In genomic region chr13:19633340-19634128, GRCh38 we compare ENCODE assay signal across 1 cellular context.
TF ChIP-seq lines count a peak whose summit lies in the region.

Gene MPHOSPH8 (plus strand): TSS chr13:19633659. CDS start chr13:19633749, 90 bp downstream.

TF ChIP-seq in HepG2, 621 proteins besides CTCF, POLR2A, EP300 and RAD21 (continued from another document and continues in another):
- no peak for TF ChIP-seq TRAFD1 (CRISPR knock-in tag; IDR thresholded peaks at IDR 0.05; ENCODE audit: borderline replicate concordance)
- no peak for TF ChIP-seq FOSL1 (CRISPR knock-in tag; IDR thresholded peaks at IDR 0.05; ENCODE audit: borderline replicate concordance)
- TF ChIP-seq ZBTB40 (IDR thresholded peaks at IDR 0.05), result no peak
- TF ChIP-seq ZBTB40 (CRISPR knock-in tag; IDR thresholded peaks at IDR 0.05), result peak; percentile 70
- no peak for TF ChIP-seq SIX1 (CRISPR knock-in tag; IDR thresholded peaks at IDR 0.05; ENCODE audit: borderline replicate concordance)
- TF ChIP-seq ZNF691 (CRISPR knock-in tag; IDR thresholded peaks at IDR 0.05; ENCODE audit: borderline replicate concordance, low read depth), result peak; percentile 65; the same call in 1 of the 2 replicates
- no peak for TF ChIP-seq ZNF296 (CRISPR knock-in tag; conservative IDR thresholded peaks at IDR 0.05)
- TF ChIP-seq PAF1 (CRISPR knock-in tag; IDR thresholded peaks at IDR 0.05), result no peak
- TF ChIP-seq GATA4 (IDR thresholded peaks at IDR 0.05; ENCODE audit: borderline replicate concordance, low read depth), result no peak
- TF ChIP-seq ZNF574 (CRISPR knock-in tag; IDR thresholded peaks at IDR 0.05), result peak; percentile 33; the same call in 1 of the 2 replicates
- TF ChIP-seq ZNF775 (CRISPR knock-in tag; IDR thresholded peaks at IDR 0.05; ENCODE audit: borderline replicate concordance), result no peak
- TF ChIP-seq RBAK (CRISPR knock-in tag; IDR thresholded peaks at IDR 0.05), result no peak
- TF ChIP-seq ZEB1 (IDR thresholded peaks at IDR 0.05; ENCODE audit: insufficient replicate concordance, low read depth), result no peak
- peak; percentile 87; the same call in 1 of the 2 replicates for TF ChIP-seq ZNF788 (CRISPR knock-in tag; IDR thresholded peaks at IDR 0.05; ENCODE audit: borderline replicate concordance)
- TF ChIP-seq DNMT3B (CRISPR knock-in tag; conservative IDR thresholded peaks at IDR 0.05), result no peak
- TF ChIP-seq PAX8 (CRISPR knock-in tag; IDR thresholded peaks at IDR 0.05; ENCODE audit: borderline replicate concordance), result no peak; the same call in 1 of the 2 replicates
- TF ChIP-seq FLYWCH1 (CRISPR knock-in tag; IDR thresholded peaks at IDR 0.05), result no peak
- TF ChIP-seq LBX2 (CRISPR knock-in tag; IDR thresholded peaks at IDR 0.05; ENCODE audit: borderline replicate concordance), result no peak
- TF ChIP-seq ATF7 (IDR thresholded peaks at IDR 0.05), result no peak
- TF ChIP-seq ATF7 (CRISPR knock-in tag; IDR thresholded peaks at IDR 0.05), result 0 out of 2 replicates have a peak, but pooled peaks have one; percentile 48
- peak; percentile 30; the same call in 1 of the 2 replicates for TF ChIP-seq RFX3 (CRISPR knock-in tag; IDR thresholded peaks at IDR 0.05)
- peak; percentile 30; the same call in 1 of the 2 replicates for TF ChIP-seq MXD3 (CRISPR knock-in tag; IDR thresholded peaks at IDR 0.05)
- TF ChIP-seq SRF (IDR thresholded peaks at IDR 0.05; ENCODE audit: low read depth, low read length), result no peak
- TF ChIP-seq HNF4A (CRISPR knock-in tag; IDR thresholded peaks at IDR 0.05), result no peak
- TF ChIP-seq NCOA1 (CRISPR knock-in tag; IDR thresholded peaks at IDR 0.05), result no peak
- TF ChIP-seq FOXJ3 (CRISPR knock-in tag; IDR thresholded peaks at IDR 0.05; ENCODE audit: borderline replicate concordance), result no peak; the same call in 1 of the 2 replicates
- 0 out of 2 replicates have a peak, but pooled peaks have one; percentile 9 for TF ChIP-seq ZBTB34 (CRISPR knock-in tag; IDR thresholded peaks at IDR 0.05)
- peak; percentile 90 for TF ChIP-seq ZMYM4 (CRISPR knock-in tag; IDR thresholded peaks at IDR 0.05)
- no peak for TF ChIP-seq BRF2 (CRISPR knock-in tag; IDR thresholded peaks at IDR 0.05)
- TF ChIP-seq IKZF1 (IDR thresholded peaks at IDR 0.05), result no peak
- no peak for TF ChIP-seq RERE (CRISPR knock-in tag; IDR thresholded peaks at IDR 0.05; ENCODE audit: low read depth)
- no peak for TF ChIP-seq MLX (CRISPR knock-in tag; IDR thresholded peaks at IDR 0.05)
